Comparison of ENCODE assay signal across 32 cellular contexts in the genomic region with DNA sequence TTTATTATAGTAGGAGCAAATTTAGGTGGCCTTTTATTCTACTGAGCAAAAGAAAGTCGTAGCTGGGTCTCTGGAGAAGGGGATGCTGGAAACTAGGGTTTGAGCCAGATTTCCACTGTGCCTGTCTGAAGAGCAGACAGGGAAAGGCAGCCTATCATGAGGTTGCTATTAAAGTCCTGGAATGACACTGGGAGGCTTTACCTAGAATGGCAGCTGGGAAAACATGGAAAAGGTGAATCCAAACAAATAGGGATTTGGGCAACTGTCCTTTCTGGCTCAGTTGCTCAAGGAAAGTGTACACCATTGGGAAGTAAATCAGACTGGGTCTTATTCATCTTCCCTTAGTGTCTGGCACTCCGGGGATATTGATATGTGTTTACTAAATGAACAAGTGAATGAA.
"Had no signal": no experiment of that assay in that cellular context is flagged by ENCODE, and none has a peak within 500 bp of the region (broad histone marks: within the 10 kb centered on the region; RNA-seq: fewer than 3 reads in every experiment).

No MANE protein-coding gene starts in this region.

- H3K4me2 ChIP-seq: KMS-11 had no signal

- H3K27ac ChIP-seq: brain microvascular endothelial cell, KMS-11, WERI-Rb-1 had no signal

- DNase-seq: activated CD4-positive, alpha-beta memory T cell treated with anti-CD3 and anti-CD28 coated beads for 36 hours; activated CD4-positive, alpha-beta T cell treated with anti-CD3 and anti-CD28 coated beads for 36 hours; activated CD4-positive, alpha-beta T cell treated with anti-CD3 and anti-CD28 coated beads, Interleukin-2, amount 50 U/mL, for 1 hour; activated CD8-positive, alpha-beta memory T cell treated with anti-CD3 and anti-CD28 coated beads, Interleukin-2, amount 50 U/mL, for 4 hours; activated effector memory CD4-positive, alpha-beta T cell treated with Interleukin-2 at 50 U/mL for 16 hours; activated naive CD4-positive, alpha-beta T cell treated with anti-CD3 and anti-CD28 coated beads, Interleukin-2, amount 50 U/mL, for 16 hours; activated naive CD8-positive, alpha-beta T cell treated with anti-CD3 and anti-CD28 coated beads for 36 hours; activated T-cell treated with anti-CD3 and anti-CD28 coated beads for 4 hours; activated T-cell treated with anti-CD3 and anti-CD28 coated beads, Interleukin-2, amount 50 U/mL, for 4 hours; amniotic stem cell; aorta; brain microvascular endothelial cell; central memory CD4-positive, alpha-beta T cell; NCI-H1092 treated with DMSO at 0.1 percent for 48 hours; NCI-H1417; NCI-H146; NCI-H187; NCI-H2029 treated with DMSO at 0.1 percent for 48 hours; NCI-H2107; NCI-H2171; NCI-H510A; NCI-H526; NCI-H748 treated with DMSO at 0.1 percent for 48 hours; NK-92 treated with Interleukin-12 subunit alpha and Interleukin-12 subunit beta, amount 100 ng/mL, for 24 hours; Right ventricle myocardium superior; SW 1271; T-helper 1 cell; T-helper 2 cell; T-helper 9 cell; WERI-Rb-1 had no signal

- H3K36me3 Mint-ChIP-seq: activated CD4-positive, alpha-beta memory T cell treated with anti-CD3 and anti-CD28 coated beads for 36 hours; activated naive CD8-positive, alpha-beta T cell treated with anti-CD3 and anti-CD28 coated beads for 36 hours had no signal

- H3K4me3 Mint-ChIP-seq: activated CD4-positive, alpha-beta memory T cell treated with anti-CD3 and anti-CD28 coated beads for 36 hours; activated CD4-positive, alpha-beta T cell treated with anti-CD3 and anti-CD28 coated beads for 36 hours; activated naive CD8-positive, alpha-beta T cell treated with anti-CD3 and anti-CD28 coated beads for 36 hours; activated T-cell treated with anti-CD3 and anti-CD28 coated beads, Interleukin-2, amount 50 U/mL, for 4 hours had no signal

- H3K9me3 Mint-ChIP-seq: activated CD4-positive, alpha-beta memory T cell treated with anti-CD3 and anti-CD28 coated beads for 36 hours; activated T-cell treated with anti-CD3 and anti-CD28 coated beads, Interleukin-2, amount 50 U/mL, for 4 hours had no signal

- ATAC-seq: activated CD4-positive, alpha-beta T cell treated with anti-CD3 and anti-CD28 coated beads for 36 hours; activated CD4-positive, CD25-positive, alpha-beta regulatory T cell treated with anti-CD3 and anti-CD28 coated beads, Interleukin-2, amount 50 U/mL, for 24 hours; activated T-cell treated with anti-CD3 and anti-CD28 coated beads, Interleukin-2, amount 50 U/mL, for 4 hours had no signal

- H3K27ac Mint-ChIP-seq: activated CD4-positive, alpha-beta memory T cell treated with anti-CD3 and anti-CD28 coated beads for 36 hours; activated CD4-positive, alpha-beta T cell treated with anti-CD3 and anti-CD28 coated beads for 36 hours; activated naive CD8-positive, alpha-beta T cell treated with anti-CD3 and anti-CD28 coated beads for 36 hours had no signal

- H3K27me3 ChIP-seq: brain microvascular endothelial cell had no signal

- H3K36me3 ChIP-seq: brain microvascular endothelial cell, WERI-Rb-1 had no signal

- H3K4me1 Mint-ChIP-seq: activated CD4-positive, alpha-beta T cell treated with anti-CD3 and anti-CD28 coated beads for 36 hours had no signal

- H3K9ac ChIP-seq: KMS-11 had no signal
